ENCODE assay signal across 32 cellular contexts in the genomic region with DNA sequence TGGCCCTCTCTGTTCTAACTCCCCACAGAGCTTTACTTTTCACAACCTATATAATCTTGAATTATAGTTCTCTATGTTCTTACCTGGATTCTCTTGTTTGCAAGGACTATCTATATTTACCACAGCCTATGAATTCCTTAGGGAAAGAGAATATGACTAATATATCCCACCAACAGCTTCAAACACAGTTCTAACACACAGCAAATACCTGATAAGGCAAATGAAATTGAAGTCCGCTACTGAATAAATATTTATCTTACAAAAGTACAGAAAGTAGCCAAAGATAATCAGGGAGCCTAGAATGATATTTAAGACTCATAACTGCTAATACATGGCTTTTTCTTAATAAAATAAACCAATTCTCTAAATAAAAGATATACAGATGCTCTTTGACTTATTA.
DNase-seq lines count a peak whose midpoint lies in the region; ATAC-seq, FAIRE-seq and TF ChIP-seq lines count a peak whose summit lies in the region.
"Had no signal": no experiment of that assay in that cellular context is flagged by ENCODE, and none has a peak within 500 bp of the region (broad histone marks: within the 10 kb centered on the region; RNA-seq: fewer than 3 reads in every experiment).

No MANE protein-coding gene starts in this region.

- H3K4me1 Mint-ChIP-seq in activated T-cell treated with anti-CD3 and anti-CD28 coated beads, Interleukin-2, amount 50 U/mL, for 72 hours (ENCODE audit: low read depth) = no peaks in the 10 kb centered on the region
- H3K4me1 Mint-ChIP-seq: CD14-positive monocyte; CD8-positive, alpha-beta memory T cell had no signal

- no peak overlapping the region for H3K27ac ChIP-seq in pancreas
- H3K27ac ChIP-seq: 22Rv1; A549; BLaER1; BLaER1 treated with 17β-estradiol and CSF1 and Interleukin-3, amounts not matched to agents 10 nM and 100 nM; C4-2B had no signal

- WGBS in pancreas, 2 donors = 7 to 23% methylated on average over 1 of the region's 1 CpG

- no peaks in the 10 kb centered on the region for H3K36me3 Mint-ChIP-seq in activated T-cell treated with anti-CD3 and anti-CD28 coated beads, Interleukin-2, amount 50 U/mL, for 72 hours (ENCODE audit: insufficient read depth in 2 of 2)
- H3K36me3 Mint-ChIP-seq: CD14-positive monocyte; CD8-positive, alpha-beta T cell had no signal

- no peak for FAIRE-seq in pancreas (lab: Jason Lieb, UNC)
- FAIRE-seq: A204.1, A549 had no signal

- H3K27me3 Mint-ChIP-seq in activated T-cell treated with anti-CD3 and anti-CD28 coated beads, Interleukin-2, amount 50 U/mL, for 72 hours (ENCODE audit: low read depth) = no peaks in the 10 kb centered on the region
- H3K27me3 Mint-ChIP-seq: B cell; CD4-positive, alpha-beta memory T cell; CD4-positive, alpha-beta T cell; CD8-positive, alpha-beta memory T cell had no signal

- H3K9me3 Mint-ChIP-seq in activated T-cell treated with anti-CD3 and anti-CD28 coated beads, Interleukin-2, amount 50 U/mL, for 72 hours = peaks cover 0 to 2% of the 10 kb centered on the region in 2 donors
- H3K9me3 Mint-ChIP-seq: CD4-positive, alpha-beta memory T cell; CD4-positive, alpha-beta T cell; CD4-positive, CD25-positive, alpha-beta regulatory T cell; CD8-positive, alpha-beta memory T cell; CD8-positive, alpha-beta T cell had no signal

- no peak for ATAC-seq in activated T-cell treated with anti-CD3 and anti-CD28 coated beads, Interleukin-2, amount 50 U/mL, for 72 hours (replicated peaks in 1 of 2)
- peak in 3 of 4 donors; percentile 12 to 61 (median 58) for ATAC-seq in pancreas
- ATAC-seq: CD8-positive, alpha-beta T cell had no signal

- H3K4me1 ChIP-seq in pancreas = peaks cover 0 to 4% (median 0%) of the 10 kb centered on the region in 3 donors
- H3K4me1 ChIP-seq: A549; BLaER1; BLaER1 treated with 17β-estradiol and CSF1 and Interleukin-3, amounts not matched to agents 10 nM and 100 nM; Caco-2 had no signal

- H3K36me3 ChIP-seq in pancreas = no peaks in the 10 kb centered on the region
- H3K36me3 ChIP-seq: BE2C; BLaER1; BLaER1 treated with 17β-estradiol and CSF1 and Interleukin-3, amounts not matched to agents 10 nM and 100 nM had no signal

- no peaks in the 10 kb centered on the region for H3K9me3 ChIP-seq in pancreas
- H3K9me3 ChIP-seq: A549; BE2C; BLaER1; BLaER1 treated with 17β-estradiol and CSF1 and Interleukin-3, amounts not matched to agents 10 nM and 100 nM; Caco-2 had no signal

- intact Hi-C loops in pancreas (cut with DNase I) = no loop called here

- H3K27me3 ChIP-seq in pancreas = no peaks in the 10 kb centered on the region
- H3K27me3 ChIP-seq: BE2C; BLaER1; BLaER1 treated with 17β-estradiol and CSF1 and Interleukin-3, amounts not matched to agents 10 nM and 100 nM had no signal

- TF ChIP-seq CTCF in pancreas (IDR thresholded peaks at IDR 0.05) = no peak

- H3K4me3 Mint-ChIP-seq in activated T-cell treated with anti-CD3 and anti-CD28 coated beads, Interleukin-2, amount 50 U/mL, for 72 hours = no peak overlapping the region
- H3K4me3 Mint-ChIP-seq: B cell; CD14-positive monocyte; CD4-positive, alpha-beta memory T cell; CD4-positive, alpha-beta T cell; CD4-positive, CD25-positive, alpha-beta regulatory T cell; CD8-positive, alpha-beta memory T cell; CD8-positive, alpha-beta T cell had no signal

- peak overlapping the region; percentile 36 for H3K27ac Mint-ChIP-seq in activated T-cell treated with anti-CD3 and anti-CD28 coated beads, Interleukin-2, amount 50 U/mL, for 72 hours
- H3K27ac Mint-ChIP-seq: B cell; CD14-positive monocyte; CD4-positive, alpha-beta memory T cell; CD4-positive, alpha-beta T cell; CD4-positive, CD25-positive, alpha-beta regulatory T cell; CD8-positive, alpha-beta memory T cell; CD8-positive, alpha-beta T cell had no signal

- no peak overlapping the region for H3K4me3 ChIP-seq in pancreas
- H3K4me3 ChIP-seq: A549; BLaER1; BLaER1 treated with 17β-estradiol and CSF1 and Interleukin-3, amounts not matched to agents 10 nM and 100 nM had no signal

- DNase-seq in activated T-cell treated with anti-CD3 and anti-CD28 coated beads, Interleukin-2, amount 50 U/mL, for 72 hours = no peak
- DNase-seq in activated T-cell treated with anti-CD3 and anti-CD28 coated beads for 4 hours (no peak), pancreas (no peak), medulla oblongata (ENCODE audit: extremely low spot score) (no peak)
- DNase-seq: 8988T; ACHN; AML-193; BE2C; C1 segment of cervical spinal cord; Caco-2; Calu3; CD4-positive, alpha-beta memory T cell; CD4-positive, alpha-beta T cell; CD4-positive, CD25-positive, alpha-beta regulatory T cell; CD8-positive, alpha-beta memory T cell; CD8-positive, alpha-beta T cell; COR-L47; DMS 273 treated with DMSO at 0.1 percent for 48 hours; DMS153; DMS53; DMS79; DMS79 treated with DMSO at 0.1 percent for 48 hours; DND-41; EL had no signal

Comparison
In these comparisons a context has a peak if more than half of its experiments do, and no peak if none do; other contexts are left out.
1. ATAC-seq: peak in pancreas (3 of 4); none in activated T-cell treated with anti-CD3 and anti-CD28 coated beads, Interleukin-2, amount 50 U/mL, for 72 hours (0 of 2).